ENCODE assay signal across 26 cellular contexts in the genomic region with DNA sequence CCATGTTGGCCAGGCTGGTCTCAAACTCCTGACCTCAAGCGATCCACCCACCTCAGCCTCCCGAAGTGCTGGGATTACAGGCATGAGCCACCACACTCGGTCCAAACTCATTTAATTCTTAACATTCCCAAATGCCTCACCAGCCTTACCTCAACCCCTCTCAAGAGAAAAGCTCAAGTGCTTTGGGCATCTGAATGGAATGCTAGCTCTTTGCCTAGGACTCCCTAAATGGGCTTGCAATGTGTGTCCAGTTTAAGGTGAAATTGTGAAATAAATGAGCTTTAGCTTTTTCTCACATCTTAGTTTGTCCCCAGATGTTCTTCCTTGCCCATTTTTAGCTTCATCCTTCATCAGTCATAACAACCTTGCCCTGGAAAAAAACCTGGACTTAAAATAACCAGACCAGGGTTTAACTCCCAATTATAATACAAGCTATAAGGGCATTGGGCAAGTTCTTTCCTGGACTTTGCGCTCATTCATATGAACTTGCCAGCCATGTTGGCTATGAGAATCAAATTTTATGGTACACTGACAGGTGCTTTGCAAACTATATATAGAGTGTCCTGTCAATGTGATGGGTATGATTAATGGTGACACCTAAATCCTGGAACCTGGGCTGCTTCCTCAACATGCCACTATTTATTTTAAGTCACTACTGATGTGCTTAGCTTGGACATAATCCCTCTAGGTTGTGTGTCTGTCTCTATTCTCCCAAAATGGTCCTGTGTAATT.
"Had no signal": no experiment of that assay in that cellular context is flagged by ENCODE, and none has a peak within 500 bp of the region (broad histone marks: within the 10 kb centered on the region; RNA-seq: fewer than 3 reads in every experiment).

No MANE protein-coding gene starts in this region.

- H3K4me3 ChIP-seq: breast epithelium, MG63, SJCRH30 had no signal

- H3K4me3 Mint-ChIP-seq: activated CD8-positive, alpha-beta T cell treated with anti-CD3 and anti-CD28 coated beads for 36 hours; activated naive CD4-positive, alpha-beta T cell treated with anti-CD3 and anti-CD28 coated beads, Interleukin-2, amount 10 ng/mL, durations not matched to agents 7 days and 5 days; activated naive CD8-positive, alpha-beta T cell treated with anti-CD3 and anti-CD28 coated beads for 36 hours; activated T-cell treated with anti-CD3 and anti-CD28 coated beads, Interleukin-2, amount 50 U/mL, for 72 hours; T-helper 1 cell treated with Interleukin-12 subunit alpha and Interleukin-12 subunit beta and Interleukin-4 antibody, amounts not matched to agents 30 μg/mL and 1 μg/mL, for 36 hours had no signal

- H3K27ac ChIP-seq: breast epithelium, RWPE1, SJCRH30 had no signal

- H3K9me3 Mint-ChIP-seq: activated CD8-positive, alpha-beta T cell treated with anti-CD3 and anti-CD28 coated beads for 36 hours; activated naive CD4-positive, alpha-beta T cell treated with anti-CD3 and anti-CD28 coated beads, Interleukin-2, amount 10 ng/mL, durations not matched to agents 7 days and 5 days; activated naive CD8-positive, alpha-beta T cell treated with anti-CD3 and anti-CD28 coated beads for 36 hours; activated T-cell treated with anti-CD3 and anti-CD28 coated beads, Interleukin-2, amount 50 U/mL, for 72 hours; activated T-helper 2 cell treated with anti-CD3 and anti-CD28 coated beads, Interferon-gamma antibody, Interleukin-2, Interleukin-4, amounts not matched to agents 10 μg/mL and 5 μg/mL and 100 μg/mL, durations not matched to agents 14 hours and 24 hours and 36 hours; T-helper 1 cell treated with Interleukin-12 subunit alpha and Interleukin-12 subunit beta and Interleukin-4 antibody, amounts not matched to agents 30 μg/mL and 1 μg/mL, for 36 hours had no signal

- ATAC-seq: activated CD4-positive, CD25-positive, alpha-beta regulatory T cell treated with anti-CD3 and anti-CD28 coated beads, Interleukin-2, amount 50 U/mL, for 24 hours; activated CD8-positive, alpha-beta T cell treated with anti-CD3 and anti-CD28 coated beads for 36 hours; activated T-cell treated with anti-CD3 and anti-CD28 coated beads, Interleukin-2, amount 50 U/mL, for 72 hours; Panc1 had no signal

- H3K27ac Mint-ChIP-seq: activated CD8-positive, alpha-beta T cell treated with anti-CD3 and anti-CD28 coated beads for 36 hours; activated naive CD4-positive, alpha-beta T cell treated with anti-CD3 and anti-CD28 coated beads, Interleukin-2, amount 10 ng/mL, durations not matched to agents 7 days and 5 days; activated naive CD8-positive, alpha-beta T cell treated with anti-CD3 and anti-CD28 coated beads for 36 hours; activated T-cell treated with anti-CD3 and anti-CD28 coated beads, Interleukin-2, amount 50 U/mL, for 72 hours; activated T-helper 2 cell treated with anti-CD3 and anti-CD28 coated beads, Interferon-gamma antibody, Interleukin-2, Interleukin-4, amounts not matched to agents 10 μg/mL and 5 μg/mL and 100 μg/mL, durations not matched to agents 14 hours and 24 hours and 36 hours; T-helper 1 cell treated with Interleukin-12 subunit alpha and Interleukin-12 subunit beta and Interleukin-4 antibody, amounts not matched to agents 30 μg/mL and 1 μg/mL, for 36 hours had no signal

- H3K4me1 Mint-ChIP-seq: activated naive CD4-positive, alpha-beta T cell treated with anti-CD3 and anti-CD28 coated beads, Interleukin-2, amount 10 ng/mL, durations not matched to agents 7 days and 5 days; activated naive CD8-positive, alpha-beta T cell treated with anti-CD3 and anti-CD28 coated beads for 36 hours had no signal

- H3K27me3 ChIP-seq: breast epithelium, MG63 had no signal

- H3K9me3 ChIP-seq: breast epithelium, MG63, SJCRH30 had no signal

- H3K4me1 ChIP-seq: breast epithelium, SJCRH30 had no signal

- H3K27me3 Mint-ChIP-seq: activated naive CD4-positive, alpha-beta T cell treated with anti-CD3 and anti-CD28 coated beads, Interleukin-2, amount 10 ng/mL, durations not matched to agents 7 days and 5 days had no signal

- DNase-seq: activated CD4-positive, alpha-beta T cell treated with anti-CD3 and anti-CD28 coated beads for 4 hours; activated CD8-positive, alpha-beta memory T cell treated with anti-CD3 and anti-CD28 coated beads, Interleukin-2, amount 50 U/mL, for 4 hours; activated CD8-positive, alpha-beta T cell treated with anti-CD3 and anti-CD28 coated beads for 36 hours; activated gamma-delta T cell treated with Interleukin-2 at 50 U/mL for 16 hours; activated naive CD4-positive, alpha-beta T cell treated with anti-CD3 and anti-CD28 coated beads, Interleukin-2, amount 10 ng/mL, durations not matched to agents 7 days and 5 days; activated naive CD8-positive, alpha-beta T cell treated with anti-CD3 and anti-CD28 coated beads for 36 hours; activated T-cell treated with anti-CD3 and anti-CD28 coated beads, Interleukin-2, amount 50 U/mL, for 72 hours; caudate nucleus; MG63; MV-4-11; NCI-H1105; NCI-H1436; NCI-H1694 treated with DMSO at 0.1 percent for 48 hours; NCI-H2029 treated with DMSO at 0.1 percent for 48 hours; NCI-H510A treated with DMSO at 0.1 percent for 48 hours; NCI-H69; NK-92 treated with Interleukin-12 subunit alpha and Interleukin-12 subunit beta, amount 100 ng/mL, for 24 hours; OCI-M1; Right ventricle myocardium superior; SJCRH30 had no signal

- H3K36me3 Mint-ChIP-seq: activated naive CD4-positive, alpha-beta T cell treated with anti-CD3 and anti-CD28 coated beads, Interleukin-2, amount 10 ng/mL, durations not matched to agents 7 days and 5 days; activated naive CD8-positive, alpha-beta T cell treated with anti-CD3 and anti-CD28 coated beads for 36 hours had no signal

- H3K36me3 ChIP-seq: breast epithelium, MG63, SJCRH30 had no signal
